In genomic region chr2:85811850-85812735, GRCh38 we compare ENCODE assay signal across 2 cellular contexts.
TF ChIP-seq lines count a peak whose summit lies in the region.

No MANE protein-coding gene starts in this region.

TF ChIP-seq in H1, 55 proteins besides CTCF, POLR2A, EP300 and RAD21:
- no peak for TF ChIP-seq PHF8 (conservative IDR thresholded peaks at IDR 0.05; ENCODE audit: low read depth, low read length)

TF ChIP-seq in SK-N-SH, 30 proteins besides CTCF, POLR2A, EP300 and RAD21:
- TF ChIP-seq TCF12 (IDR thresholded peaks at IDR 0.05) (no peak), FOSL2 (IDR thresholded peaks at IDR 0.05; ENCODE audit: borderline replicate concordance, low read depth) (no peak), JUND (IDR thresholded peaks at IDR 0.05) (no peak), GABPA (IDR thresholded peaks at IDR 0.05; ENCODE audit: low read depth) (no peak), YY1 (IDR thresholded peaks at IDR 0.05; ENCODE audit: low read depth) (no peak), ELF1 (IDR thresholded peaks at IDR 0.05) (no peak), SMC3 (IDR thresholded peaks at IDR 0.05; ENCODE audit: low read depth, low read length) (no peak), NFIC (IDR thresholded peaks at IDR 0.05; ENCODE audit: borderline replicate concordance) (no peak), FOXJ3 (CRISPR knock-in tag; IDR thresholded peaks at IDR 0.05) (no peak), EZH2phosphoT487 (IDR thresholded peaks at IDR 0.05; ENCODE audit: borderline replicate concordance, low read depth) (no peak), TAF1 (IDR thresholded peaks at IDR 0.05; ENCODE audit: borderline replicate concordance, low read depth, low read length) (no peak), RCOR1 (IDR thresholded peaks at IDR 0.05; ENCODE audit: low read length) (no peak)
- TF ChIP-seq, protein P1, sequence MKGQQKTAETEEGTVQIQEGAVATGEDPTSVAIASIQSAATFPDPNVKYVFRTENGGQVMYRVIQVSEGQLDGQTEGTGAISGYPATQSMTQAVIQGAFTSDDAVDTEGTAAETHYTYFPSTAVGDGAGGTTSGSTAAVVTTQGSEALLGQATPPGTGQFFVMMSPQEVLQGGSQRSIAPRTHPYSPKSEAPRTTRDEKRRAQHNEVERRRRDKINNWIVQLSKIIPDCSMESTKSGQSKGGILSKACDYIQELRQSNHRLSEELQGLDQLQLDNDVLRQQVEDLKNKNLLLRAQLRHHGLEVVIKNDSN (IDR thresholded peaks at IDR 0.05; ENCODE audit: borderline replicate concordance, low read depth): no peak
- TF ChIP-seq, protein P2, sequence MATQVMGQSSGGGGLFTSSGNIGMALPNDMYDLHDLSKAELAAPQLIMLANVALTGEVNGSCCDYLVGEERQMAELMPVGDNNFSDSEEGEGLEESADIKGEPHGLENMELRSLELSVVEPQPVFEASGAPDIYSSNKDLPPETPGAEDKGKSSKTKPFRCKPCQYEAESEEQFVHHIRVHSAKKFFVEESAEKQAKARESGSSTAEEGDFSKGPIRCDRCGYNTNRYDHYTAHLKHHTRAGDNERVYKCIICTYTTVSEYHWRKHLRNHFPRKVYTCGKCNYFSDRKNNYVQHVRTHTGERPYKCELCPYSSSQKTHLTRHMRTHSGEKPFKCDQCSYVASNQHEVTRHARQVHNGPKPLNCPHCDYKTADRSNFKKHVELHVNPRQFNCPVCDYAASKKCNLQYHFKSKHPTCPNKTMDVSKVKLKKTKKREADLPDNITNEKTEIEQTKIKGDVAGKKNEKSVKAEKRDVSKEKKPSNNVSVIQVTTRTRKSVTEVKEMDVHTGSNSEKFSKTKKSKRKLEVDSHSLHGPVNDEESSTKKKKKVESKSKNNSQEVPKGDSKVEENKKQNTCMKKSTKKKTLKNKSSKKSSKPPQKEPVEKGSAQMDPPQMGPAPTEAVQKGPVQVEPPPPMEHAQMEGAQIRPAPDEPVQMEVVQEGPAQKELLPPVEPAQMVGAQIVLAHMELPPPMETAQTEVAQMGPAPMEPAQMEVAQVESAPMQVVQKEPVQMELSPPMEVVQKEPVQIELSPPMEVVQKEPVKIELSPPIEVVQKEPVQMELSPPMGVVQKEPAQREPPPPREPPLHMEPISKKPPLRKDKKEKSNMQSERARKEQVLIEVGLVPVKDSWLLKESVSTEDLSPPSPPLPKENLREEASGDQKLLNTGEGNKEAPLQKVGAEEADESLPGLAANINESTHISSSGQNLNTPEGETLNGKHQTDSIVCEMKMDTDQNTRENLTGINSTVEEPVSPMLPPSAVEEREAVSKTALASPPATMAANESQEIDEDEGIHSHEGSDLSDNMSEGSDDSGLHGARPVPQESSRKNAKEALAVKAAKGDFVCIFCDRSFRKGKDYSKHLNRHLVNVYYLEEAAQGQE (IDR thresholded peaks at IDR 0.05; ENCODE audit: low read depth, low read length): no peak
- TF ChIP-seq, protein P3, sequence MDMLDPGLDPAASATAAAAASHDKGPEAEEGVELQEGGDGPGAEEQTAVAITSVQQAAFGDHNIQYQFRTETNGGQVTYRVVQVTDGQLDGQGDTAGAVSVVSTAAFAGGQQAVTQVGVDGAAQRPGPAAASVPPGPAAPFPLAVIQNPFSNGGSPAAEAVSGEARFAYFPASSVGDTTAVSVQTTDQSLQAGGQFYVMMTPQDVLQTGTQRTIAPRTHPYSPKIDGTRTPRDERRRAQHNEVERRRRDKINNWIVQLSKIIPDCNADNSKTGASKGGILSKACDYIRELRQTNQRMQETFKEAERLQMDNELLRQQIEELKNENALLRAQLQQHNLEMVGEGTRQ (IDR thresholded peaks at IDR 0.05; ENCODE audit: borderline replicate concordance, low read depth, low read length): no peak
- TF ChIP-seq, protein P4, sequence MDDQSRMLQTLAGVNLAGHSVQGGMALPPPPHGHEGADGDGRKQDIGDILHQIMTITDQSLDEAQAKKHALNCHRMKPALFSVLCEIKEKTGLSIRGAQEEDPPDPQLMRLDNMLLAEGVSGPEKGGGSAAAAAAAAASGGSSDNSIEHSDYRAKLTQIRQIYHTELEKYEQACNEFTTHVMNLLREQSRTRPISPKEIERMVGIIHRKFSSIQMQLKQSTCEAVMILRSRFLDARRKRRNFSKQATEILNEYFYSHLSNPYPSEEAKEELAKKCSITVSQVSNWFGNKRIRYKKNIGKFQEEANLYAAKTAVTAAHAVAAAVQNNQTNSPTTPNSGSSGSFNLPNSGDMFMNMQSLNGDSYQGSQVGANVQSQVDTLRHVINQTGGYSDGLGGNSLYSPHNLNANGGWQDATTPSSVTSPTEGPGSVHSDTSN (IDR thresholded peaks at IDR 0.05): no peak
